Comparison of ENCODE assay signal across 10 cellular contexts in the genomic region with DNA sequence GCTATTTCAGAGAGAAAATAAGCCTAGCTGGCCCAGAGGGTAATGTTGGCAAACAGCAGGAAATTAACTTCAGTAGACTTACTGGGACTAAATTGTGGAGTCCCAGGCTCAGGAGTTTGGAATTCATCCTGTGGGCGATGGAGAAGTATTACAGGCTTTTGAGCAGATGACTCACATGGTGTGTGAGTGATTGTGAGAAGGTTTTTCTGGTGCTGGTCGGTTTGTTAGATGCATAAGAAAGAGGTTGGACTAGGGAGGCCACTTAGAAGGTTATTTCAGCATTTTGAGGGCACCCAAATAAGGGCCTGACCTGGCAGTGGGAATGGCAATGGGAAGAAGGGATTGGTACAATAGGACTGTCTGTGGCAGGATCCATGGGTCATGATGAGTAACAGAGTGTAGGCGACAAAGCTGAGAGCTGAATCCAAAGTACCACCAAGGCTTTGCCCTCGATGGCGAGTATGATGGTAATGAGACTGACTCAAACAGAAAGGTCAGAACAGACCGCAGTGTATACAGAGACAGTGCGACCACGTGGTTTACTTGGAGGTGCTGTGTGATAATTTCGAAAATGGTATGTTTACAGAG.
DNase-seq lines count a peak whose midpoint lies in the region; FAIRE-seq and TF ChIP-seq lines count a peak whose summit lies in the region.
"Had no signal": no experiment of that assay in that cellular context is flagged by ENCODE, and none has a peak within 500 bp of the region (broad histone marks: within the 10 kb centered on the region; RNA-seq: fewer than 3 reads in every experiment).

No MANE protein-coding gene starts in this region.

- H3K27ac ChIP-seq in substantia nigra (ENCODE audit: low read depth, low read length, poor library complexity, severe bottlenecking) (no peak overlapping the region), dorsolateral prefrontal cortex (no peak overlapping the region)
- H3K27ac ChIP-seq: spleen had no signal

- TF ChIP-seq CTCF in kidney epithelial cell (IDR thresholded peaks at IDR 0.05; ENCODE audit: insufficient read depth, low read length, poor library complexity, severe bottlenecking) (no peak), dorsolateral prefrontal cortex (IDR thresholded peaks at IDR 0.05 in 54 of 56, conservative IDR thresholded peaks at IDR 0.05 in 2 of 56; ENCODE audit: low read depth in 1 of 56, partially characterized antibody in 56 of 56) (no peak)

- H3K36me3 ChIP-seq in kidney epithelial cell (ENCODE audit: control insufficient read depth, insufficient read depth, low read length), result no peaks in the 10 kb centered on the region

- H3K27me3 ChIP-seq in kidney epithelial cell (ENCODE audit: control insufficient read depth, insufficient read depth, low read length) (no peaks in the 10 kb centered on the region), dorsolateral prefrontal cortex (no peaks in the 10 kb centered on the region)
- H3K27me3 ChIP-seq: spleen had no signal

- DNase-seq in GM04504 (ENCODE audit: low read depth) (peak; percentile 90), H54 (ENCODE audit: insufficient read length, low spot score) (peak; percentile 54), SW 1271 (lab: John Stamatoyannopoulos, UW) (peak; percentile 37 to 40), kidney epithelial cell (ENCODE audit: low read depth) (peak; percentile 86), anterior cingulate cortex (lab: John Stamatoyannopoulos, UW) (no peak), nucleus accumbens (lab: John Stamatoyannopoulos, UW) (no peak), substantia nigra (lab: John Stamatoyannopoulos, UW) (no peak), dorsolateral prefrontal cortex (no peak)
- DNase-seq: activated effector memory CD4-positive, alpha-beta T cell treated with Interleukin-2 at 50 U/mL for 16 hours; spleen had no signal

- TF ChIP-seq POLR2A in H54 (IDR thresholded peaks at IDR 0.05; ENCODE audit: low read depth, low read length), result no peak

- H3K4me3 ChIP-seq in kidney epithelial cell (ENCODE audit: low read depth, low read length) (no peak overlapping the region), dorsolateral prefrontal cortex (no peak overlapping the region)
- H3K4me3 ChIP-seq: spleen had no signal

- peak; percentile 58 for FAIRE-seq in H54 (lab: Jason Lieb, UNC)

- intact Hi-C loops in dorsolateral prefrontal cortex (cut with DNase I), result no loop called here

Comparison
In these comparisons a context has a peak if more than half of its experiments do, and no peak if none do; other contexts are left out.
1. DNase-seq: peak in GM04504 (single experiment), H54 (single experiment), SW 1271 (2 of 2) and kidney epithelial cell (single experiment); none in anterior cingulate cortex (0 of 58), nucleus accumbens (0 of 56), substantia nigra (0 of 49) and dorsolateral prefrontal cortex (0 of 10).